Comparison of ENCODE assay signal across 8 cellular contexts in genomic region chr5:124748687-124749594, GRCh38. TPM values are rescaled to one million over a fixed set of nuclear protein-coding genes. Genes with fewer than 3 reads are reported as not detected.
DNase-seq lines count a peak whose midpoint lies in the region; ATAC-seq, FAIRE-seq and TF ChIP-seq lines count a peak whose summit lies in the region.

No MANE protein-coding gene starts in this region.

- peaks cover 17% of the 10 kb centered on the region for H3K4me1 Mint-ChIP-seq in memory B cell

- peaks cover 7% of the 10 kb centered on the region; the same call in 1 of the 3 replicates for H3K4me1 ChIP-seq in A549
- H3K4me1 ChIP-seq in thyroid gland: peaks cover 12 to 22% of the 10 kb centered on the region in 2 donors

- no peaks in the 10 kb centered on the region for H3K27me3 Mint-ChIP-seq in memory B cell

- peak overlapping the region; percentile 89 for H3K9ac ChIP-seq in SU-DHL-6 (ENCODE audit: low read length)

- no peak overlapping the region for H3K27ac Mint-ChIP-seq in memory B cell

- no peak for TF ChIP-seq EP300 in A549 (IDR thresholded peaks at IDR 0.05)

- no peaks in the 10 kb centered on the region for H3K36me3 ChIP-seq in SU-DHL-6 (ENCODE audit: low read length)
- no peaks in the 10 kb centered on the region for H3K36me3 ChIP-seq in thyroid gland

- no peaks in the 10 kb centered on the region for H4K20me1 ChIP-seq in SU-DHL-6 (ENCODE audit: low read depth, low read length)

- H3K79me2 ChIP-seq in SU-DHL-6 (ENCODE audit: insufficient read depth, low read length): peaks cover 27% of the 10 kb centered on the region

- no peaks in the 10 kb centered on the region for H3K36me3 Mint-ChIP-seq in memory B cell

- intact Hi-C loops in thyroid gland (cut with DNase I): no loop called here

- H3K27ac ChIP-seq in A549: peak overlapping the region; percentile 65
- peak overlapping the region; percentile 98 for H3K27ac ChIP-seq in SU-DHL-6 (ENCODE audit: low read depth, low read length)
- H3K27ac ChIP-seq in epithelial cell of prostate: peak overlapping the region; percentile 85
- peak overlapping the region; percentile 91 to 93 (median 92) for H3K27ac ChIP-seq in thyroid gland

- H3K4me3 Mint-ChIP-seq in memory B cell: no peak overlapping the region

- POLR2A ChIA-PET in A549 (lab: Yijun Ruan, JAX): interaction anchor here (0.6 to 1.6 kb wide), 16 partner anchors 24 to 1075 kb away, joined by 3 to 12 read pairs (median 5); no protein-coding TSS in a partner anchor

- WGBS in A549 (ENCODE audit: missing lambda C conversion rate): 26% methylated on average over 25 of the region's 25 CpGs
- 5 to 6% methylated on average over 25 of the region's 25 CpGs for WGBS in thyroid gland, 2 donors

- ATAC-seq in A549: peak; percentile 95
- ATAC-seq in HG02678 (IDR thresholded peaks at IDR 0.05; ENCODE audit: unreplicated experiment): peak; percentile 92
- peak; percentile 70 for ATAC-seq in memory B cell (ENCODE audit: low read depth)

- H3K27me3 ChIP-seq in SU-DHL-6 (ENCODE audit: low read length): no peaks in the 10 kb centered on the region
- no peaks in the 10 kb centered on the region for H3K27me3 ChIP-seq in thyroid gland

- no peaks in the 10 kb centered on the region for H3K9me3 ChIP-seq in A549
- no peaks in the 10 kb centered on the region for H3K9me3 ChIP-seq in SU-DHL-6 (ENCODE audit: insufficient read depth, low read length)
- no peaks in the 10 kb centered on the region for H3K9me3 ChIP-seq in thyroid gland

- peak overlapping the region; percentile 11 for H2AFZ ChIP-seq in SU-DHL-6 (ENCODE audit: low read depth, low read length, severe bottlenecking)

- peaks cover 34% of the 10 kb centered on the region for H3F3A ChIP-seq in SU-DHL-6 (ENCODE audit: insufficient read depth)

- H3K9me3 Mint-ChIP-seq in memory B cell: no peaks in the 10 kb centered on the region

- FAIRE-seq in A549 (lab: Jason Lieb, UNC): no peak

- no peak; a peak in 1 of 5 replicates for TF ChIP-seq RAD21 in A549 (conservative IDR thresholded peaks at IDR 0.05 in 1 of 2, IDR thresholded peaks at IDR 0.05 in 1 of 2)

- CTCF ChIA-PET in A549 (lab: Yijun Ruan, JAX): interaction anchor here (1.2 kb wide), 1 partner anchor 16 kb away, joined by 3 read pairs; no protein-coding TSS in a partner anchor

- H3K4me3 ChIP-seq in A549: peak overlapping the region; percentile 46
- peak overlapping the region; percentile 88 for H3K4me3 ChIP-seq in SU-DHL-6 (ENCODE audit: insufficient read depth, low read length, poor library complexity, severe bottlenecking)
- H3K4me3 ChIP-seq in thyroid gland (replicated peaks in 1 of 3): peak overlapping the region; percentile 3 to 56 (median 46)

- H3K4me2 ChIP-seq in A549: peak overlapping the region; percentile 95
- peak overlapping the region; percentile 96 for H3K4me2 ChIP-seq in SU-DHL-6 (ENCODE audit: low read depth, low read length, poor library complexity, severe bottlenecking)

- no peaks in the 10 kb centered on the region for H3K9me2 ChIP-seq in SU-DHL-6 (replicated peaks; ENCODE audit: insufficient read depth, low read length)

- DNase-seq in A549 (ENCODE audit: low read depth in 1 of 2, low spot score in 1 of 2): peak; percentile 90 to 93
- DNase-seq in NCI-H1105 (lab: John Stamatoyannopoulos, UW): peak; percentile 80
- DNase-seq in epithelial cell of prostate (ENCODE audit: low read depth, low spot score): peak; percentile 68
- peak; percentile 51 to 73 for DNase-seq in memory B cell (ENCODE audit: low spot score in 2 of 2)
- peak; percentile 81 for DNase-seq in thyroid gland

- TF ChIP-seq POLR2A in A549 (IDR thresholded peaks at IDR 0.05; ENCODE audit: low read length): no peak
- TF ChIP-seq POLR2A in GM15510 (IDR thresholded peaks at IDR 0.05; ENCODE audit: borderline replicate concordance, extremely low read depth, insufficient read length): peak; percentile 26
- TF ChIP-seq POLR2A in thyroid gland (IDR thresholded peaks at IDR 0.05): peak in 1 of 2 donors; percentile 81

- TF ChIP-seq CTCF in A549 (IDR thresholded peaks at IDR 0.05): no peak
- no peak for TF ChIP-seq CTCF in SU-DHL-6 (IDR thresholded peaks at IDR 0.05; ENCODE audit: insufficient read depth, low read length, poor library complexity, severe bottlenecking)
- peak in 1 of 6 experiments; percentile 6 for TF ChIP-seq CTCF in thyroid gland (IDR thresholded peaks at IDR 0.05)

TF ChIP-seq in A549, 52 proteins besides CTCF, POLR2A, EP300 and RAD21:
- no peak for TF ChIP-seq TFCP2L1 (CRISPR knock-in tag; IDR thresholded peaks at IDR 0.05)
- TF ChIP-seq MAZ (IDR thresholded peaks at IDR 0.05; ENCODE audit: borderline replicate concordance, low read depth, low read length): no peak
- no peak for TF ChIP-seq CHD2 (IDR thresholded peaks at IDR 0.05; ENCODE audit: low read length, partially characterized antibody)
- no peak for TF ChIP-seq GATA3 (IDR thresholded peaks at IDR 0.05; ENCODE audit: borderline replicate concordance)
- TF ChIP-seq CHD4 (IDR thresholded peaks at IDR 0.05; ENCODE audit: borderline replicate concordance): no peak

RNA-seq across cellular contexts. Expression of gene ZNF608, which starts 2.5 kb away (rescaled TPM):
- polyA plus RNA-seq in A549 (2011; rRNA removed) (1.8 and 2.5 TPM in 2 replicates), A549 (2017; fragmentation: RNase III; extraction: RNeasy Plus Mini Kit Qiagen cat#74134 plus additional on column Dnase treatment) (0.43 to 0.77 TPM (median 0.66 TPM) in 3 replicates)
- polyA plus RNA-seq in A549 (2012; cell fraction: cytosol; rRNA removed): 0.34 and 0.38 TPM in 2 replicates
- 0.46 and 0.84 TPM in 2 replicates for polyA plus RNA-seq in A549 (2012; cell fraction: nucleus; rRNA removed)
- polyA minus RNA-seq in A549 (2011; rRNA and poly(A)+ RNA removed): 1.4 and 2.5 TPM in 2 replicates
- 10 to 100 TPM; 32.0 to 60.2 (median 36.8) TPM for total RNA-seq in thyroid gland

Comparison
In these comparisons a context has a peak if more than half of its experiments do, and no peak if none do; other contexts are left out.
1. Peak in every context shown above with its lines: DNase-seq, ATAC-seq, H3K4me3 ChIP-seq and H3K27ac ChIP-seq.